In genomic region chr2:186862869-186863709, GRCh38 we compare ENCODE assay signal across 2 cellular contexts.
TF ChIP-seq lines count a peak whose summit lies in the region.

No MANE protein-coding gene starts in this region.

TF ChIP-seq in HCT116, 20 proteins besides CTCF, POLR2A, EP300 and RAD21:
- no peak for TF ChIP-seq SRF (IDR thresholded peaks at IDR 0.05; ENCODE audit: low read depth)
- TF ChIP-seq ATF3 (IDR thresholded peaks at IDR 0.05) = no peak
- no peak for TF ChIP-seq CEBPB (IDR thresholded peaks at IDR 0.05; ENCODE audit: low read depth)
- TF ChIP-seq MAX (IDR thresholded peaks at IDR 0.05) = no peak
- TF ChIP-seq EZH2 (IDR thresholded peaks at IDR 0.05) = no peak
- no peak for TF ChIP-seq REST (IDR thresholded peaks at IDR 0.05; ENCODE audit: low read depth)
- TF ChIP-seq ELF1 (IDR thresholded peaks at IDR 0.05; ENCODE audit: borderline replicate concordance, low read depth) = no peak
- TF ChIP-seq POLR2AphosphoS5 (IDR thresholded peaks at IDR 0.05; ENCODE audit: low read depth, low read length) = no peak
- no peak for TF ChIP-seq EGR1 (IDR thresholded peaks at IDR 0.05; ENCODE audit: low read depth)
- TF ChIP-seq SP1 (IDR thresholded peaks at IDR 0.05; ENCODE audit: low read depth) = no peak

TF ChIP-seq in HepG2, 621 proteins besides CTCF, POLR2A, EP300 and RAD21:
- peak; percentile 72 for TF ChIP-seq SMC3 (IDR thresholded peaks at IDR 0.05; ENCODE audit: low read length)
- no peak for TF ChIP-seq PHF21A (CRISPR knock-in tag; IDR thresholded peaks at IDR 0.05)
- no peak for TF ChIP-seq DNMT1 (CRISPR knock-in tag; IDR thresholded peaks at IDR 0.05)
- TF ChIP-seq STAG1 (CRISPR knock-in tag; IDR thresholded peaks at IDR 0.05) = peak; percentile 89
- TF ChIP-seq ZNF484 (CRISPR knock-in tag; IDR thresholded peaks at IDR 0.05; ENCODE audit: borderline replicate concordance, low read depth) = no peak
- TF ChIP-seq MAFK (conservative IDR thresholded peaks at IDR 0.05 in 1 of 2, IDR thresholded peaks at IDR 0.05 in 1 of 2; ENCODE audit: low read length in 2 of 2) = peak in 1 of 2 experiments; percentile 14; a peak in 1 of 4 replicates
- TF ChIP-seq ATF7 (IDR thresholded peaks at IDR 0.05) = no peak
- TF ChIP-seq ATF7 (CRISPR knock-in tag; IDR thresholded peaks at IDR 0.05) = no peak
- TF ChIP-seq MAFF (IDR thresholded peaks at IDR 0.05; ENCODE audit: low read depth, low read length) = 0 out of 2 replicates have a peak, but pooled peaks have one; percentile 30
- peak; percentile 69 for TF ChIP-seq ARID3A (IDR thresholded peaks at IDR 0.05; ENCODE audit: low read depth, low read length)
